In genomic region chr5:81751836-81752643, GRCh38 we compare ENCODE assay signal across 2 cellular contexts.
TF ChIP-seq lines count a peak whose summit lies in the region.

No MANE protein-coding gene starts in this region.

TF ChIP-seq in SK-N-SH, 30 proteins besides CTCF, POLR2A, EP300 and RAD21 (continued from another document):
- TF ChIP-seq MEF2A (IDR thresholded peaks at IDR 0.05; ENCODE audit: borderline replicate concordance, low read depth) (no peak), CHD2 (IDR thresholded peaks at IDR 0.05; ENCODE audit: low read length, partially characterized antibody) (no peak), TCF12 (IDR thresholded peaks at IDR 0.05) (no peak), SMC3 (IDR thresholded peaks at IDR 0.05; ENCODE audit: low read depth, low read length) (no peak), GATA2 (CRISPR knock-in tag; IDR thresholded peaks at IDR 0.05) (no peak), RCOR1 (IDR thresholded peaks at IDR 0.05; ENCODE audit: low read length) (no peak), GABPA (IDR thresholded peaks at IDR 0.05; ENCODE audit: low read depth) (no peak), MXI1 (IDR thresholded peaks at IDR 0.05; ENCODE audit: low read depth, low read length) (no peak), FOXJ3 (CRISPR knock-in tag; IDR thresholded peaks at IDR 0.05) (no peak), RXRA (IDR thresholded peaks at IDR 0.05; ENCODE audit: borderline replicate concordance, low read depth) (no peak)
- TF ChIP-seq, protein P1, sequence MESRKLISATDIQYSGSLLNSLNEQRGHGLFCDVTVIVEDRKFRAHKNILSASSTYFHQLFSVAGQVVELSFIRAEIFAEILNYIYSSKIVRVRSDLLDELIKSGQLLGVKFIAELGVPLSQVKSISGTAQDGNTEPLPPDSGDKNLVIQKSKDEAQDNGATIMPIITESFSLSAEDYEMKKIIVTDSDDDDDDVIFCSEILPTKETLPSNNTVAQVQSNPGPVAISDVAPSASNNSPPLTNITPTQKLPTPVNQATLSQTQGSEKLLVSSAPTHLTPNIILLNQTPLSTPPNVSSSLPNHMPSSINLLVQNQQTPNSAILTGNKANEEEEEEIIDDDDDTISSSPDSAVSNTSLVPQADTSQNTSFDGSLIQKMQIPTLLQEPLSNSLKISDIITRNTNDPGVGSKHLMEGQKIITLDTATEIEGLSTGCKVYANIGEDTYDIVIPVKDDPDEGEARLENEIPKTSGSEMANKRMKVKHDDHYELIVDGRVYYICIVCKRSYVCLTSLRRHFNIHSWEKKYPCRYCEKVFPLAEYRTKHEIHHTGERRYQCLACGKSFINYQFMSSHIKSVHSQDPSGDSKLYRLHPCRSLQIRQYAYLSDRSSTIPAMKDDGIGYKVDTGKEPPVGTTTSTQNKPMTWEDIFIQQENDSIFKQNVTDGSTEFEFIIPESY (IDR thresholded peaks at IDR 0.05; ENCODE audit: borderline replicate concordance, low read depth), result no peak
- TF ChIP-seq, protein P2, sequence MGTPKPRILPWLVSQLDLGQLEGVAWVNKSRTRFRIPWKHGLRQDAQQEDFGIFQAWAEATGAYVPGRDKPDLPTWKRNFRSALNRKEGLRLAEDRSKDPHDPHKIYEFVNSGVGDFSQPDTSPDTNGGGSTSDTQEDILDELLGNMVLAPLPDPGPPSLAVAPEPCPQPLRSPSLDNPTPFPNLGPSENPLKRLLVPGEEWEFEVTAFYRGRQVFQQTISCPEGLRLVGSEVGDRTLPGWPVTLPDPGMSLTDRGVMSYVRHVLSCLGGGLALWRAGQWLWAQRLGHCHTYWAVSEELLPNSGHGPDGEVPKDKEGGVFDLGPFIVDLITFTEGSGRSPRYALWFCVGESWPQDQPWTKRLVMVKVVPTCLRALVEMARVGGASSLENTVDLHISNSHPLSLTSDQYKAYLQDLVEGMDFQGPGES (IDR thresholded peaks at IDR 0.05; ENCODE audit: low read depth, low read length), result no peak

TF ChIP-seq in SK-N-SH treated with all-trans-retinoic acid at 6 μM for 48 hours, 23 proteins besides CTCF, POLR2A, EP300 and RAD21 (continued from another document):
- no peak for TF ChIP-seq ZFP3 (CRISPR knock-in tag; IDR thresholded peaks at IDR 0.05)
- TF ChIP-seq ISL1 (CRISPR knock-in tag; IDR thresholded peaks at IDR 0.05), result no peak
- no peak for TF ChIP-seq POU6F1 (CRISPR knock-in tag; IDR thresholded peaks at IDR 0.05; ENCODE audit: borderline replicate concordance, low read depth)
